7 cellular contexts compared by ENCODE assay signal in genomic region chr2:19454125-19454524, GRCh38.
"Had no signal": no experiment of that assay in that cellular context is flagged by ENCODE, and none has a peak within 500 bp of the region (broad histone marks: within the 10 kb centered on the region; RNA-seq: fewer than 3 reads in every experiment).

No MANE protein-coding gene starts in this region.

- FAIRE-seq: HepG2, HTR-8/SVneo had no signal

- DNase-seq: IMR-90, KBM-7, KG1 had no signal

- H3K9ac ChIP-seq: KMS-11 had no signal

- ATAC-seq: HepG2 had no signal

- H3K4me2 ChIP-seq: KMS-11 had no signal

- H3K27ac ChIP-seq: HL-60, KMS-11 had no signal
